13 cellular contexts compared by ENCODE assay signal in the genomic region with DNA sequence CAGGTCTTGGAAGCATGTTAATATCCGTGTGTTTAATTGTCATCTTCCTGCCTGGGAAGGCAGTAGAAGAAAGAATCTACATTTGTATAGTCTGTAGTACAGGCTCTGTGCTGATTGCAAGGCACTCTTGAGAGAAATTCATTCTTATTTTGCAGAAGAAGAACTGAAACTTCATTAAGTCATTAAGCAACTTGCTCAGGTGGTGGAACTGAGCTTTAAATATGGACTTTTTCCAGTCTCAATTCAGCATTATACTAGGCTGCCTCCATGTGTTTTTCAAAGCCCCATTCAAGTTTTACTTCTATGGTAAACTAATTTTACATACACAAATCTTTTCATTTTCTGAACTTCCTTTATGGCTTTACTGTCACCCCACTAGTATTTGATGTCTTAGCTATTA. TPM values are rescaled to one million over a fixed set of nuclear protein-coding genes. Genes with fewer than 3 reads are reported as not detected.
DNase-seq lines count a peak whose midpoint lies in the region; ATAC-seq, FAIRE-seq and TF ChIP-seq lines count a peak whose summit lies in the region.
"Had no signal": no experiment of that assay in that cellular context is flagged by ENCODE, and none has a peak within 500 bp of the region (broad histone marks: within the 10 kb centered on the region; RNA-seq: fewer than 3 reads in every experiment).

No MANE protein-coding gene starts in this region.

- H3K9me3 ChIP-seq in osteoblast (ENCODE audit: low read depth, low read length), result no peaks in the 10 kb centered on the region
- H3K9me3 ChIP-seq: uterus had no signal

- no peak overlapping the region for H3K27ac ChIP-seq in osteoblast (ENCODE audit: low read depth, low read length)
- H3K27ac ChIP-seq: KMS-11, uterus had no signal

- no peak overlapping the region for H2AFZ ChIP-seq in osteoblast (ENCODE audit: low read length)

- TF ChIP-seq POLR2A in GM12891 (IDR thresholded peaks at IDR 0.05; ENCODE audit: low read depth, low read length), result no peak

- peaks cover 19% of the 10 kb centered on the region for H3K36me3 ChIP-seq in osteoblast (ENCODE audit: insufficient read depth, low read length)
- H3K36me3 ChIP-seq: uterus had no signal

- H3K36me3 Mint-ChIP-seq in natural killer cell, result no peaks in the 10 kb centered on the region

- peaks cover 53 to 59% of the 10 kb centered on the region in 2 donors for H3K4me1 Mint-ChIP-seq in natural killer cell

- no peak for DNase-seq in GM12891 (ENCODE audit: insufficient read length, low spot score)
- peak; percentile 77 for DNase-seq in MV-4-11 (lab: John Stamatoyannopoulos, UW)
- no peak for DNase-seq in COLO829 (ENCODE audit: low spot score)
- DNase-seq in osteoblast (ENCODE audit: insufficient read length, low spot score, missing footprints), result no peak
- no peak for DNase-seq in natural killer cell
- DNase-seq in left lobe of liver (ENCODE audit: low spot score), result no peak
- DNase-seq: activated CD4-positive, alpha-beta T cell treated with anti-CD3 and anti-CD28 coated beads for 48 hours; nucleus accumbens; uterus had no signal

- no peaks in the 10 kb centered on the region for H3K4me1 ChIP-seq in osteoblast (ENCODE audit: insufficient read depth, low read length)
- H3K4me1 ChIP-seq: uterus had no signal

- peaks cover 3% of the 10 kb centered on the region for H4K20me1 ChIP-seq in osteoblast (ENCODE audit: insufficient read depth, low read length)

- no peak overlapping the region for H3K4me2 ChIP-seq in osteoblast (ENCODE audit: insufficient read depth, low read length)
- H3K4me2 ChIP-seq: KMS-11 had no signal

- H3K79me2 ChIP-seq in osteoblast (ENCODE audit: insufficient read depth, low read length), result peaks cover 84% of the 10 kb centered on the region

- peak; percentile 79 for FAIRE-seq in GM12891 (lab: Jason Lieb, UNC)
- FAIRE-seq: endometrium had no signal

- H3K27ac Mint-ChIP-seq in natural killer cell, result peak overlapping the region in 1 of 2 donors; percentile 6

- intact Hi-C loops in natural killer cell (cut with micrococcal nuclease), result no loop called here

- no peak overlapping the region for H3K4me3 Mint-ChIP-seq in natural killer cell

- ATAC-seq in GM19463 (IDR thresholded peaks at IDR 0.05; ENCODE audit: unreplicated experiment), result peak; percentile 87
- peak; percentile 60 for ATAC-seq in HG02970 (IDR thresholded peaks at IDR 0.05; ENCODE audit: low FRiP score, unreplicated experiment)
- ATAC-seq in natural killer cell, result no peak
- ATAC-seq in left lobe of liver, result no peak

- H3K27me3 ChIP-seq in osteoblast (ENCODE audit: insufficient read depth, low read length), result no peaks in the 10 kb centered on the region
- H3K27me3 ChIP-seq: uterus had no signal

- no peak for TF ChIP-seq CTCF in osteoblast (IDR thresholded peaks at IDR 0.05; ENCODE audit: extremely low read depth, low read depth, low read length)
- TF ChIP-seq CTCF in natural killer cell (IDR thresholded peaks at IDR 0.05), result no peak

- H3K4me3 ChIP-seq in osteoblast (ENCODE audit: insufficient read depth, low read length), result no peak overlapping the region
- H3K4me3 ChIP-seq: uterus had no signal

- no peaks in the 10 kb centered on the region for H3K27me3 Mint-ChIP-seq in natural killer cell (ENCODE audit: low read depth in 2 of 2)

- no peaks in the 10 kb centered on the region for H3K9me3 Mint-ChIP-seq in natural killer cell

TF ChIP-seq in GM12891, 5 proteins besides CTCF, POLR2A, EP300 and RAD21:
- TF ChIP-seq POLR2AphosphoS5 (IDR thresholded peaks at IDR 0.05; ENCODE audit: low read depth, low read length), result no peak
- no peak for TF ChIP-seq POU2F2 (IDR thresholded peaks at IDR 0.05; ENCODE audit: low read depth, low read length)
- TF ChIP-seq SPI1 (IDR thresholded peaks at IDR 0.05; ENCODE audit: low read depth, low read length), result peak; percentile 98
- no peak for TF ChIP-seq TAF1 (IDR thresholded peaks at IDR 0.05; ENCODE audit: low read depth, low read length)
- peak; percentile 6 for TF ChIP-seq PAX5 (IDR thresholded peaks at IDR 0.05; ENCODE audit: insufficient read depth, low read length, severe bottlenecking)
TF ChIP-seq in GM12891: peak in this region for 2.

RNA-seq across cellular contexts. Expression of a gene that starts 18.7 kb away (rescaled TPM):
- polyA plus RNA-seq in GM12891 (2012; ENCODE audit: low read depth, missing spikeins), result 9.5 TPM
- total RNA-seq in osteoblast (65.1 TPM in 2 replicates), natural killer cell (100 to 1,000 TPM; 121 to 131 (median 122) TPM), left lobe of liver (19.3 TPM)

Comparison
In these comparisons a context has a peak if more than half of its experiments do, and no peak if none do; other contexts are left out.
1. ATAC-seq: peak in GM19463 (single experiment) and HG02970 (single experiment); none in natural killer cell (0 of 3) and left lobe of liver (single experiment).